In genomic region chr9:33080534-33080933, GRCh38 we compare ENCODE assay signal across 1 cellular context.
TF ChIP-seq lines count a peak whose summit lies in the region.

No MANE protein-coding gene starts in this region.

TF ChIP-seq in HepG2, 621 proteins besides CTCF, POLR2A, EP300 and RAD21:
- TF ChIP-seq ZNF616 (CRISPR knock-in tag; IDR thresholded peaks at IDR 0.05; ENCODE audit: low read depth) (no peak), GTF2F1 (IDR thresholded peaks at IDR 0.05; ENCODE audit: low read length) (no peak), ZNF720 (CRISPR knock-in tag; IDR thresholded peaks at IDR 0.05) (no peak), ZNF549 (CRISPR knock-in tag; IDR thresholded peaks at IDR 0.05) (no peak), ZNF704 (CRISPR knock-in tag; IDR thresholded peaks at IDR 0.05; ENCODE audit: borderline replicate concordance) (no peak), PATZ1 (CRISPR knock-in tag; IDR thresholded peaks at IDR 0.05) (no peak), DNMT1 (CRISPR knock-in tag; IDR thresholded peaks at IDR 0.05) (no peak), ZBTB7A (CRISPR knock-in tag; IDR thresholded peaks at IDR 0.05) (no peak), ZNF816 (CRISPR knock-in tag; IDR thresholded peaks at IDR 0.05; ENCODE audit: borderline replicate concordance) (no peak), HOXA5 (CRISPR knock-in tag; IDR thresholded peaks at IDR 0.05) (no peak), ARID3A (IDR thresholded peaks at IDR 0.05; ENCODE audit: low read depth, low read length) (no peak), NCOA2 (CRISPR knock-in tag; IDR thresholded peaks at IDR 0.05) (no peak), ZNF773 (CRISPR knock-in tag; IDR thresholded peaks at IDR 0.05; ENCODE audit: borderline replicate concordance) (no peak), HHEX (CRISPR knock-in tag; IDR thresholded peaks at IDR 0.05) (no peak), ZSCAN31 (CRISPR knock-in tag; IDR thresholded peaks at IDR 0.05; ENCODE audit: low read depth) (no peak), FOXJ3 (CRISPR knock-in tag; IDR thresholded peaks at IDR 0.05; ENCODE audit: borderline replicate concordance) (no peak), MYC (CRISPR knock-in tag; IDR thresholded peaks at IDR 0.05; ENCODE audit: borderline replicate concordance) (no peak), ZUFSP (CRISPR knock-in tag; IDR thresholded peaks at IDR 0.05; ENCODE audit: borderline replicate concordance) (no peak), WIZ (CRISPR knock-in tag; IDR thresholded peaks at IDR 0.05) (no peak), CHD4 (IDR thresholded peaks at IDR 0.05; ENCODE audit: borderline replicate concordance, low read length) (no peak)
